Comparison of ENCODE assay signal across 1 cellular context in genomic region chr5:65722575-65723424, GRCh38.
A peak's percentile ranks its signal among the peaks of the same experiment; 100 is the strongest.
TF ChIP-seq lines count a peak whose summit lies in the region.

No MANE protein-coding gene starts in this region.

TF ChIP-seq in K562, 482 proteins besides CTCF, POLR2A, EP300 and RAD21 (continued from another document and continues in another):
- TF ChIP-seq HMBOX1 (IDR thresholded peaks at IDR 0.05) (peak; percentile 63; the same call in 1 of the 2 replicates), SAP30 (IDR thresholded peaks at IDR 0.05; ENCODE audit: borderline replicate concordance, insufficient read depth, low read depth, low read length, poor library complexity, severe bottlenecking) (no peak), SRSF3 (IDR thresholded peaks at IDR 0.05; ENCODE audit: insufficient read depth, low read length) (no peak), HNRNPUL1 (IDR thresholded peaks at IDR 0.05; ENCODE audit: low read length) (peak; percentile 38; the same call in 1 of the 2 replicates), ZEB2 (IDR thresholded peaks at IDR 0.05) (no peak), ZFP36 (IDR thresholded peaks at IDR 0.05; ENCODE audit: low read depth, low read length, partially characterized antibody) (no peak), RBM25 (IDR thresholded peaks at IDR 0.05; ENCODE audit: low read depth, low read length, severe bottlenecking) (no peak), EP400 (IDR thresholded peaks at IDR 0.05) (peak; percentile 52; the same call in 1 of the 2 replicates), ZNF354B (CRISPR knock-in tag; IDR thresholded peaks at IDR 0.05) (no peak), MIER1 (IDR thresholded peaks at IDR 0.05; ENCODE audit: low read depth) (no peak), SOX6 (IDR thresholded peaks at IDR 0.05) (no peak), ELF2 (CRISPR knock-in tag; IDR thresholded peaks at IDR 0.05) (no peak), MTA1 (IDR thresholded peaks at IDR 0.05; ENCODE audit: borderline replicate concordance) (no peak), U2AF2 (optimal IDR thresholded peaks at IDR 0.05; ENCODE audit: low read depth, low read length) (no peak), BHLHE40 (IDR thresholded peaks at IDR 0.05; ENCODE audit: low read length) (no peak), SMARCA5 (IDR thresholded peaks at IDR 0.05) (0 out of 2 replicates have a peak, but pooled peaks have one; percentile 13), PKNOX1 (IDR thresholded peaks at IDR 0.05) (0 out of 2 replicates have a peak, but pooled peaks have one; percentile 22), POLR2G (IDR thresholded peaks at IDR 0.05; ENCODE audit: low read depth, low read length) (no peak), MAFK (IDR thresholded peaks at IDR 0.05; ENCODE audit: low read length) (0 out of 2 replicates have a peak, but pooled peaks have one; percentile 15), RREB1 (CRISPR knock-in tag; IDR thresholded peaks at IDR 0.05) (no peak), GABPB1 (CRISPR knock-in tag; IDR thresholded peaks at IDR 0.05) (0 out of 2 replicates have a peak, but pooled peaks have one; percentile 15), NFIC (IDR thresholded peaks at IDR 0.05) (peak; percentile 18; the same call in 1 of the 2 replicates), NRF1 (conservative IDR thresholded peaks at IDR 0.05 in 1 of 2, IDR thresholded peaks at IDR 0.05 in 1 of 2) (peak; percentile 29 to 30; a peak in 2 of 4 replicates), NFRKB (IDR thresholded peaks at IDR 0.05; ENCODE audit: low read depth) (peak; percentile 50; the same call in 1 of the 2 replicates), KDM1A (IDR thresholded peaks at IDR 0.05) (peak in 1 of 2 experiments; percentile 14; a peak in 1 of 4 replicates), GATA2 (CRISPR knock-in tag; IDR thresholded peaks at IDR 0.05) (no peak), TOE1 (IDR thresholded peaks at IDR 0.05; ENCODE audit: borderline replicate concordance) (0 out of 2 replicates have a peak, but pooled peaks have one; percentile 8), TOE1 (CRISPR knock-in tag; IDR thresholded peaks at IDR 0.05; ENCODE audit: borderline replicate concordance, low read depth) (no peak)
- TF ChIP-seq, protein P1, sequence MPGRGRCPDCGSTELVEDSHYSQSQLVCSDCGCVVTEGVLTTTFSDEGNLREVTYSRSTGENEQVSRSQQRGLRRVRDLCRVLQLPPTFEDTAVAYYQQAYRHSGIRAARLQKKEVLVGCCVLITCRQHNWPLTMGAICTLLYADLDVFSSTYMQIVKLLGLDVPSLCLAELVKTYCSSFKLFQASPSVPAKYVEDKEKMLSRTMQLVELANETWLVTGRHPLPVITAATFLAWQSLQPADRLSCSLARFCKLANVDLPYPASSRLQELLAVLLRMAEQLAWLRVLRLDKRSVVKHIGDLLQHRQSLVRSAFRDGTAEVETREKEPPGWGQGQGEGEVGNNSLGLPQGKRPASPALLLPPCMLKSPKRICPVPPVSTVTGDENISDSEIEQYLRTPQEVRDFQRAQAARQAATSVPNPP (IDR thresholded peaks at IDR 0.05; ENCODE audit: borderline replicate concordance, insufficient read depth, insufficient read length): no peak
- TF ChIP-seq, protein P2, sequence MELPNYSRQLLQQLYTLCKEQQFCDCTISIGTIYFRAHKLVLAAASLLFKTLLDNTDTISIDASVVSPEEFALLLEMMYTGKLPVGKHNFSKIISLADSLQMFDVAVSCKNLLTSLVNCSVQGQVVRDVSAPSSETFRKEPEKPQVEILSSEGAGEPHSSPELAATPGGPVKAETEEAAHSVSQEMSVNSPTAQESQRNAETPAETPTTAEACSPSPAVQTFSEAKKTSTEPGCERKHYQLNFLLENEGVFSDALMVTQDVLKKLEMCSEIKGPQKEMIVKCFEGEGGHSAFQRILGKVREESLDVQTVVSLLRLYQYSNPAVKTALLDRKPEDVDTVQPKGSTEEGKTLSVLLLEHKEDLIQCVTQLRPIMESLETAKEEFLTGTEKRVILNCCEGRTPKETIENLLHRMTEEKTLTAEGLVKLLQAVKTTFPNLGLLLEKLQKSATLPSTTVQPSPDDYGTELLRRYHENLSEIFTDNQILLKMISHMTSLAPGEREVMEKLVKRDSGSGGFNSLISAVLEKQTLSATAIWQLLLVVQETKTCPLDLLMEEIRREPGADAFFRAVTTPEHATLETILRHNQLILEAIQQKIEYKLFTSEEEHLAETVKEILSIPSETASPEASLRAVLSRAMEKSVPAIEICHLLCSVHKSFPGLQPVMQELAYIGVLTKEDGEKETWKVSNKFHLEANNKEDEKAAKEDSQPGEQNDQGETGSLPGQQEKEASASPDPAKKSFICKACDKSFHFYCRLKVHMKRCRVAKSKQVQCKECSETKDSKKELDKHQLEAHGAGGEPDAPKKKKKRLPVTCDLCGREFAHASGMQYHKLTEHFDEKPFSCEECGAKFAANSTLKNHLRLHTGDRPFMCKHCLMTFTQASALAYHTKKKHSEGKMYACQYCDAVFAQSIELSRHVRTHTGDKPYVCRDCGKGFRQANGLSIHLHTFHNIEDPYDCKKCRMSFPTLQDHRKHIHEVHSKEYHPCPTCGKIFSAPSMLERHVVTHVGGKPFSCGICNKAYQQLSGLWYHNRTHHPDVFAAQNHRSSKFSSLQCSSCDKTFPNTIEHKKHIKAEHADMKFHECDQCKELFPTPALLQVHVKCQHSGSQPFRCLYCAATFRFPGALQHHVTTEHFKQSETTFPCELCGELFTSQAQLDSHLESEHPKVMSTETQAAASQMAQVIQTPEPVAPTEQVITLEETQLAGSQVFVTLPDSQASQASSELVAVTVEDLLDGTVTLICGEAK (IDR thresholded peaks at IDR 0.05): peak; percentile 37
- TF ChIP-seq, protein P2 (CRISPR knock-in tag; IDR thresholded peaks at IDR 0.05): no peak
- TF ChIP-seq, protein P3, sequence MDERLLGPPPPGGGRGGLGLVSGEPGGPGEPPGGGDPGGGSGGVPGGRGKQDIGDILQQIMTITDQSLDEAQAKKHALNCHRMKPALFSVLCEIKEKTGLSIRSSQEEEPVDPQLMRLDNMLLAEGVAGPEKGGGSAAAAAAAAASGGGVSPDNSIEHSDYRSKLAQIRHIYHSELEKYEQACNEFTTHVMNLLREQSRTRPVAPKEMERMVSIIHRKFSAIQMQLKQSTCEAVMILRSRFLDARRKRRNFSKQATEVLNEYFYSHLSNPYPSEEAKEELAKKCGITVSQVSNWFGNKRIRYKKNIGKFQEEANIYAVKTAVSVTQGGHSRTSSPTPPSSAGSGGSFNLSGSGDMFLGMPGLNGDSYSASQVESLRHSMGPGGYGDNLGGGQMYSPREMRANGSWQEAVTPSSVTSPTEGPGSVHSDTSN (CRISPR knock-in tag; IDR thresholded peaks at IDR 0.05; ENCODE audit: low read depth): no peak
- TF ChIP-seq, protein P3 (tag; conservative IDR thresholded peaks at IDR 0.05; ENCODE audit: low read depth): peak; percentile 41; the same call in 1 of the 2 replicates
